Comparison of ENCODE assay signal across 21 cellular contexts in genomic region chr3:8778475-8778874, GRCh38. TPM values are rescaled to one million over a fixed set of nuclear protein-coding genes. Genes with fewer than 3 reads are reported as not detected.
"Had no signal": no experiment of that assay in that cellular context is flagged by ENCODE, and none has a peak within 500 bp of the region (broad histone marks: within the 10 kb centered on the region; RNA-seq: fewer than 3 reads in every experiment).

No MANE protein-coding gene starts in this region.

- H3K36me3 ChIP-seq: gastrocnemius medialis, tibial nerve, uterus had no signal

- H3K27me3 ChIP-seq: tibial nerve, uterus had no signal

- H3K4me3 ChIP-seq: gastrocnemius medialis, tibial nerve, uterus had no signal

- H3K4me1 ChIP-seq: gastrocnemius medialis, tibial nerve, uterus had no signal

- ATAC-seq: effector memory CD8-positive, alpha-beta T cell; gastrocnemius medialis; left lobe of liver had no signal

- H3K9me3 ChIP-seq: gastrocnemius medialis, tibial nerve, uterus had no signal

- DNase-seq: activated CD4-positive, alpha-beta T cell treated with anti-CD3 and anti-CD28 coated beads, Interleukin-2, amount 50 U/mL, for 4 hours; activated CD4-positive, CD25-positive, alpha-beta regulatory T cell treated with anti-CD3 and anti-CD28 coated beads, Interleukin-2, amount 50 U/mL, for 72 hours; activated gamma-delta T cell; effector memory CD8-positive, alpha-beta T cell; gastrocnemius medialis; nephron progenitor cell; occipital lobe; posterior cingulate gyrus; stimulated activated naive CD4-positive, alpha-beta T cell treated with Interleukin-2 at 50 U/mL for 16 hours; T-helper 2 cell; uterus had no signal

- H3K27ac ChIP-seq: epithelial cell of prostate, gastrocnemius medialis, tibial nerve, uterus, VCaP had no signal

RNA-seq across cellular contexts. Expression of gene CAV3, which starts 44.9 kb away (rescaled TPM):
- total RNA-seq: activated CD8-positive, alpha-beta memory T cell treated with anti-CD3 and anti-CD28 coated beads for 36 hours; dermis microvascular lymphatic vessel endothelial cell; left lobe of liver; lung microvascular endothelial cell; occipital lobe; renal cortical epithelial cell; subcutaneous adipose tissue; uterus had no signal
- polyA plus RNA-seq: keratinocyte had no signal
